2 cellular contexts compared by ENCODE assay signal in genomic region chr10:91610919-91611318, GRCh38.
TF ChIP-seq lines count a peak whose summit lies in the region.

No MANE protein-coding gene starts in this region.

TF ChIP-seq in IMR-90, 13 proteins besides CTCF, POLR2A, EP300 and RAD21:
- TF ChIP-seq MAZ (IDR thresholded peaks at IDR 0.05; ENCODE audit: borderline replicate concordance, low read depth, low read length): no peak
- TF ChIP-seq, protein P1, sequence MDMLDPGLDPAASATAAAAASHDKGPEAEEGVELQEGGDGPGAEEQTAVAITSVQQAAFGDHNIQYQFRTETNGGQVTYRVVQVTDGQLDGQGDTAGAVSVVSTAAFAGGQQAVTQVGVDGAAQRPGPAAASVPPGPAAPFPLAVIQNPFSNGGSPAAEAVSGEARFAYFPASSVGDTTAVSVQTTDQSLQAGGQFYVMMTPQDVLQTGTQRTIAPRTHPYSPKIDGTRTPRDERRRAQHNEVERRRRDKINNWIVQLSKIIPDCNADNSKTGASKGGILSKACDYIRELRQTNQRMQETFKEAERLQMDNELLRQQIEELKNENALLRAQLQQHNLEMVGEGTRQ (IDR thresholded peaks at IDR 0.05; ENCODE audit: low read depth, low read length): no peak
- no peak for TF ChIP-seq SMC3 (IDR thresholded peaks at IDR 0.05; ENCODE audit: low read depth, low read length)
- no peak for TF ChIP-seq ELK1 (IDR thresholded peaks at IDR 0.05; ENCODE audit: borderline replicate concordance, low read depth, low read length)
- no peak for TF ChIP-seq MAFK (IDR thresholded peaks at IDR 0.05; ENCODE audit: low read depth, low read length)
- no peak for TF ChIP-seq FOS (IDR thresholded peaks at IDR 0.05; ENCODE audit: low read depth, low read length)
- TF ChIP-seq CEBPB (IDR thresholded peaks at IDR 0.05; ENCODE audit: low read depth, low read length): no peak
- no peak for TF ChIP-seq RFX5 (IDR thresholded peaks at IDR 0.05; ENCODE audit: low read depth, low read length)
- TF ChIP-seq CHD1 (IDR thresholded peaks at IDR 0.05; ENCODE audit: low read depth, low read length): no peak
- TF ChIP-seq NFE2L2 (IDR thresholded peaks at IDR 0.05; ENCODE audit: low read depth, low read length): no peak
- no peak for TF ChIP-seq MXI1 (IDR thresholded peaks at IDR 0.05; ENCODE audit: borderline replicate concordance, low read depth, low read length)

TF ChIP-seq in K562, 482 proteins besides CTCF, POLR2A, EP300 and RAD21:
- TF ChIP-seq SMAD4 (CRISPR knock-in tag; conservative IDR thresholded peaks at IDR 0.05) (0 out of 2 replicates have a peak, but pooled peaks have one; percentile 28), SREBF2 (CRISPR knock-in tag; IDR thresholded peaks at IDR 0.05) (no peak), ZNF76 (CRISPR knock-in tag; IDR thresholded peaks at IDR 0.05; ENCODE audit: borderline replicate concordance) (no peak), NFIC (IDR thresholded peaks at IDR 0.05) (peak; percentile 54), NFYB (IDR thresholded peaks at IDR 0.05; ENCODE audit: extremely low read depth, insufficient read length) (no peak), ELF1 (tag; IDR thresholded peaks at IDR 0.05) (no peak), U2AF1 (optimal IDR thresholded peaks at IDR 0.05; ENCODE audit: low read depth, low read length) (no peak), KAT2B (IDR thresholded peaks at IDR 0.05; ENCODE audit: low read depth, low read length) (no peak), SRF (CRISPR knock-in tag; IDR thresholded peaks at IDR 0.05) (no peak), SMARCE1 (IDR thresholded peaks at IDR 0.05) (no peak), POLR2AphosphoS2 (IDR thresholded peaks at IDR 0.05; ENCODE audit: low read length) (no peak), CTBP1 (IDR thresholded peaks at IDR 0.05; ENCODE audit: borderline replicate concordance) (no peak), ZNF717 (CRISPR knock-in tag; IDR thresholded peaks at IDR 0.05) (no peak), KAT7 (CRISPR knock-in tag; IDR thresholded peaks at IDR 0.05; ENCODE audit: borderline replicate concordance) (no peak), ZNF134 (CRISPR knock-in tag; conservative IDR thresholded peaks at IDR 0.05) (no peak), CBX1 (IDR thresholded peaks at IDR 0.05; ENCODE audit: low read depth) (no peak), FOXK1 (CRISPR knock-in tag; IDR thresholded peaks at IDR 0.05; ENCODE audit: borderline replicate concordance) (no peak), ZNF347 (CRISPR knock-in tag; IDR thresholded peaks at IDR 0.05; ENCODE audit: low read depth) (no peak), TRIM25 (IDR thresholded peaks at IDR 0.05; ENCODE audit: borderline replicate concordance) (no peak), SP2 (IDR thresholded peaks at IDR 0.05; ENCODE audit: extremely low read depth, low read depth, low read length, poor library complexity, severe bottlenecking) (no peak), PRDM10 (IDR thresholded peaks at IDR 0.05; ENCODE audit: partially characterized antibody) (no peak), ERF (CRISPR knock-in tag; IDR thresholded peaks at IDR 0.05) (no peak), ZNF316 (IDR thresholded peaks at IDR 0.05) (no peak), ZNF263 (CRISPR knock-in tag; IDR thresholded peaks at IDR 0.05; ENCODE audit: borderline replicate concordance) (no peak), ZKSCAN3 (CRISPR knock-in tag; IDR thresholded peaks at IDR 0.05) (no peak), CGGBP1 (CRISPR knock-in tag; IDR thresholded peaks at IDR 0.05) (no peak), ZNF146 (CRISPR knock-in tag; IDR thresholded peaks at IDR 0.05; ENCODE audit: unreplicated experiment) (no peak), NR2C2 (CRISPR knock-in tag; IDR thresholded peaks at IDR 0.05) (no peak), NR2C2 (tag; IDR thresholded peaks at IDR 0.05) (no peak), PTTG1 (tag; IDR thresholded peaks at IDR 0.05; ENCODE audit: low read depth) (no peak), ZNF584 (CRISPR knock-in tag; IDR thresholded peaks at IDR 0.05; ENCODE audit: low read depth) (0 out of 2 replicates have a peak, but pooled peaks have one; percentile 40), DMBX1 (CRISPR knock-in tag; IDR thresholded peaks at IDR 0.05; ENCODE audit: borderline replicate concordance) (peak; percentile 45; the same call in 1 of the 2 replicates)
- TF ChIP-seq, protein P2, sequence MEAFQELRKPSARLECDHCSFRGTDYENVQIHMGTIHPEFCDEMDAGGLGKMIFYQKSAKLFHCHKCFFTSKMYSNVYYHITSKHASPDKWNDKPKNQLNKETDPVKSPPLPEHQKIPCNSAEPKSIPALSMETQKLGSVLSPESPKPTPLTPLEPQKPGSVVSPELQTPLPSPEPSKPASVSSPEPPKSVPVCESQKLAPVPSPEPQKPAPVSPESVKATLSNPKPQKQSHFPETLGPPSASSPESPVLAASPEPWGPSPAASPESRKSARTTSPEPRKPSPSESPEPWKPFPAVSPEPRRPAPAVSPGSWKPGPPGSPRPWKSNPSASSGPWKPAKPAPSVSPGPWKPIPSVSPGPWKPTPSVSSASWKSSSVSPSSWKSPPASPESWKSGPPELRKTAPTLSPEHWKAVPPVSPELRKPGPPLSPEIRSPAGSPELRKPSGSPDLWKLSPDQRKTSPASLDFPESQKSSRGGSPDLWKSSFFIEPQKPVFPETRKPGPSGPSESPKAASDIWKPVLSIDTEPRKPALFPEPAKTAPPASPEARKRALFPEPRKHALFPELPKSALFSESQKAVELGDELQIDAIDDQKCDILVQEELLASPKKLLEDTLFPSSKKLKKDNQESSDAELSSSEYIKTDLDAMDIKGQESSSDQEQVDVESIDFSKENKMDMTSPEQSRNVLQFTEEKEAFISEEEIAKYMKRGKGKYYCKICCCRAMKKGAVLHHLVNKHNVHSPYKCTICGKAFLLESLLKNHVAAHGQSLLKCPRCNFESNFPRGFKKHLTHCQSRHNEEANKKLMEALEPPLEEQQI (IDR thresholded peaks at IDR 0.05): no peak
- TF ChIP-seq, protein P3, sequence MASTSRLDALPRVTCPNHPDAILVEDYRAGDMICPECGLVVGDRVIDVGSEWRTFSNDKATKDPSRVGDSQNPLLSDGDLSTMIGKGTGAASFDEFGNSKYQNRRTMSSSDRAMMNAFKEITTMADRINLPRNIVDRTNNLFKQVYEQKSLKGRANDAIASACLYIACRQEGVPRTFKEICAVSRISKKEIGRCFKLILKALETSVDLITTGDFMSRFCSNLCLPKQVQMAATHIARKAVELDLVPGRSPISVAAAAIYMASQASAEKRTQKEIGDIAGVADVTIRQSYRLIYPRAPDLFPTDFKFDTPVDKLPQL (IDR thresholded peaks at IDR 0.05; ENCODE audit: extremely low read depth, insufficient read length): no peak
